Comparison of ENCODE assay signal across 18 cellular contexts in genomic region chr10:28594401-28594800, GRCh38.
DNase-seq lines count a peak whose midpoint lies in the region; ATAC-seq and TF ChIP-seq lines count a peak whose summit lies in the region.
"Had no signal": no experiment of that assay in that cellular context is flagged by ENCODE, and none has a peak within 500 bp of the region (broad histone marks: within the 10 kb centered on the region; RNA-seq: fewer than 3 reads in every experiment).

No MANE protein-coding gene starts in this region.

- H3K27me3 Mint-ChIP-seq in activated T-cell treated with anti-CD3 and anti-CD28 coated beads, Interleukin-2, amount 50 U/mL, for 72 hours (ENCODE audit: low read depth) = no peaks in the 10 kb centered on the region
- no peaks in the 10 kb centered on the region for H3K27me3 Mint-ChIP-seq in chondrocyte (ENCODE audit: low read depth)
- no peaks in the 10 kb centered on the region for H3K27me3 Mint-ChIP-seq in osteocyte (ENCODE audit: unreplicated experiment)
- H3K27me3 Mint-ChIP-seq: dendritic cell treated with granulocyte-macrophage colony-stimulating factor and Interleukin-4, amounts not matched to agents 40 ng/mL and 50 ng/mL, for 4 days had no signal

- TF ChIP-seq CTCF in chondrocyte (IDR thresholded peaks at IDR 0.05) (no peak), osteocyte (IDR thresholded peaks at IDR 0.05) (no peak)

- ATAC-seq in activated T-cell treated with anti-CD3 and anti-CD28 coated beads, Interleukin-2, amount 50 U/mL, for 72 hours (replicated peaks in 1 of 2) = peak; percentile 75
- ATAC-seq: GM12878, mucosa of descending colon had no signal

- peak overlapping the region; percentile 58 for H3K27ac Mint-ChIP-seq in activated T-cell treated with anti-CD3 and anti-CD28 coated beads, Interleukin-2, amount 50 U/mL, for 72 hours
- H3K27ac Mint-ChIP-seq in chondrocyte (ENCODE audit: unreplicated experiment) (peak overlapping the region; percentile 36), osteocyte (ENCODE audit: unreplicated experiment) (peak overlapping the region; percentile 41)
- H3K27ac Mint-ChIP-seq: dendritic cell treated with granulocyte-macrophage colony-stimulating factor and Interleukin-4, amounts not matched to agents 40 ng/mL and 50 ng/mL, for 4 days had no signal

- peaks cover 17 to 52% of the 10 kb centered on the region in 2 donors for H3K36me3 Mint-ChIP-seq in activated T-cell treated with anti-CD3 and anti-CD28 coated beads, Interleukin-2, amount 50 U/mL, for 72 hours (ENCODE audit: insufficient read depth in 2 of 2)
- H3K36me3 Mint-ChIP-seq in chondrocyte (ENCODE audit: low read depth) (peaks cover 23% of the 10 kb centered on the region), osteocyte (ENCODE audit: unreplicated experiment) (peaks cover 57% of the 10 kb centered on the region)

- H3K4me1 Mint-ChIP-seq in activated T-cell treated with anti-CD3 and anti-CD28 coated beads, Interleukin-2, amount 50 U/mL, for 72 hours (ENCODE audit: low read depth) = peaks cover 57% of the 10 kb centered on the region
- peaks cover 45% of the 10 kb centered on the region for H3K4me1 Mint-ChIP-seq in chondrocyte (ENCODE audit: low read depth)
- peaks cover 39% of the 10 kb centered on the region for H3K4me1 Mint-ChIP-seq in osteocyte (ENCODE audit: unreplicated experiment)

- H3K4me3 Mint-ChIP-seq in activated T-cell treated with anti-CD3 and anti-CD28 coated beads, Interleukin-2, amount 50 U/mL, for 72 hours = peak overlapping the region in 1 of 2 donors; percentile 22
- H3K4me3 Mint-ChIP-seq in chondrocyte (ENCODE audit: unreplicated experiment) (no peak overlapping the region), osteocyte (ENCODE audit: unreplicated experiment) (no peak overlapping the region)
- H3K4me3 Mint-ChIP-seq: dendritic cell treated with granulocyte-macrophage colony-stimulating factor and Interleukin-4, amounts not matched to agents 40 ng/mL and 50 ng/mL, for 4 days had no signal

- DNase-seq in activated T-cell treated with anti-CD3 and anti-CD28 coated beads, Interleukin-2, amount 50 U/mL, for 72 hours = no peak
- DNase-seq in activated T-cell treated with anti-CD3 and anti-CD28 coated beads, Interleukin-2, amount 50 U/mL, for 1 hour = no peak
- DNase-seq in T follicular helper cell (ENCODE audit: low read depth) (peak; percentile 7), chondrocyte (ENCODE audit: low spot score) (no peak), osteocyte (ENCODE audit: extremely low spot score, unreplicated experiment) (no peak), NCI-H82 treated with DMSO at 0.1 percent for 48 hours (lab: John Stamatoyannopoulos, UW; ENCODE audit: unreplicated experiment) (no peak), NCI-H146 treated with DMSO at 0.1 percent for 48 hours (lab: John Stamatoyannopoulos, UW; ENCODE audit: unreplicated experiment) (no peak), EL (no peak)
- DNase-seq: ACHN; activated CD4-positive, alpha-beta T cell treated with anti-CD3 and anti-CD28 coated beads for 4 hours; C1 segment of cervical spinal cord; KBM-7; mucosa of descending colon; NCI-H1694; right cardiac atrium; uterus had no signal

- H3K9me3 Mint-ChIP-seq in activated T-cell treated with anti-CD3 and anti-CD28 coated beads, Interleukin-2, amount 50 U/mL, for 72 hours = no peaks in the 10 kb centered on the region
- no peaks in the 10 kb centered on the region for H3K9me3 Mint-ChIP-seq in chondrocyte (ENCODE audit: low read depth)
- H3K9me3 Mint-ChIP-seq in osteocyte (ENCODE audit: unreplicated experiment) = no peaks in the 10 kb centered on the region
- H3K9me3 Mint-ChIP-seq: dendritic cell treated with granulocyte-macrophage colony-stimulating factor and Interleukin-4, amounts not matched to agents 40 ng/mL and 50 ng/mL, for 4 days had no signal
